In genomic region chr14:37594238-37594915, GRCh38 we compare ENCODE assay signal across 1 cellular context.
A peak's percentile ranks its signal among the peaks of the same experiment; 100 is the strongest.
TF ChIP-seq lines count a peak whose summit lies in the region.

No MANE protein-coding gene starts in this region.

TF ChIP-seq in HepG2, 621 proteins besides CTCF, POLR2A, EP300 and RAD21 (continued from another document and continues in another):
- TF ChIP-seq CENPT (CRISPR knock-in tag; IDR thresholded peaks at IDR 0.05; ENCODE audit: low read depth): no peak
- no peak for TF ChIP-seq CENPX (CRISPR knock-in tag; IDR thresholded peaks at IDR 0.05)
- peak; percentile 68 for TF ChIP-seq ARID5B (CRISPR knock-in tag; IDR thresholded peaks at IDR 0.05)
- TF ChIP-seq MYPOP (CRISPR knock-in tag; IDR thresholded peaks at IDR 0.05): peak; percentile 48
- TF ChIP-seq KDM5B (CRISPR knock-in tag; IDR thresholded peaks at IDR 0.05; ENCODE audit: borderline replicate concordance): peak; percentile 64; the same call in 1 of the 2 replicates
- TF ChIP-seq GRHL1 (CRISPR knock-in tag; conservative IDR thresholded peaks at IDR 0.05): no peak
- TF ChIP-seq CREM (IDR thresholded peaks at IDR 0.05): no peak; the same call in 1 of the 2 replicates
- no peak for TF ChIP-seq CREM (CRISPR knock-in tag; IDR thresholded peaks at IDR 0.05)
- TF ChIP-seq ZNF10 (CRISPR knock-in tag; IDR thresholded peaks at IDR 0.05; ENCODE audit: borderline replicate concordance, low read depth): no peak
- no peak for TF ChIP-seq DPF2 (CRISPR knock-in tag; IDR thresholded peaks at IDR 0.05; ENCODE audit: borderline replicate concordance, low read depth)
- TF ChIP-seq CC2D1A (CRISPR knock-in tag; IDR thresholded peaks at IDR 0.05): no peak
- TF ChIP-seq NFYB (CRISPR knock-in tag; IDR thresholded peaks at IDR 0.05): no peak
- no peak for TF ChIP-seq U2AF2 (IDR thresholded peaks at IDR 0.05; ENCODE audit: low read depth, low read length)
- TF ChIP-seq ZNF607 (CRISPR knock-in tag; IDR thresholded peaks at IDR 0.05; ENCODE audit: borderline replicate concordance): no peak; the same call in 1 of the 2 replicates
- no peak; the same call in 1 of the 2 replicates for TF ChIP-seq ZHX1 (CRISPR knock-in tag; IDR thresholded peaks at IDR 0.05; ENCODE audit: low read depth)
- TF ChIP-seq ZNF550 (CRISPR knock-in tag; IDR thresholded peaks at IDR 0.05; ENCODE audit: borderline replicate concordance): peak; percentile 78; the same call in 1 of the 2 replicates
- no peak for TF ChIP-seq DBP (CRISPR knock-in tag; IDR thresholded peaks at IDR 0.05; ENCODE audit: not compliant biosample characterization)
- TF ChIP-seq FOXK1 (CRISPR knock-in tag; IDR thresholded peaks at IDR 0.05; ENCODE audit: borderline replicate concordance, low read depth): peak; percentile 51; the same call in 1 of the 2 replicates
- no peak for TF ChIP-seq ZNF746 (CRISPR knock-in tag; IDR thresholded peaks at IDR 0.05)
- no peak; the same call in 1 of the 2 replicates for TF ChIP-seq SP5 (CRISPR knock-in tag; IDR thresholded peaks at IDR 0.05; ENCODE audit: borderline replicate concordance, low read depth)
- peak; percentile 55 for TF ChIP-seq ZNF687 (CRISPR knock-in tag; IDR thresholded peaks at IDR 0.05)
- no peak; the same call in 1 of the 2 replicates for TF ChIP-seq ZBTB43 (CRISPR knock-in tag; conservative IDR thresholded peaks at IDR 0.05)
- TF ChIP-seq MYNN (CRISPR knock-in tag; IDR thresholded peaks at IDR 0.05; ENCODE audit: low read depth): no peak
- TF ChIP-seq MZF1 (CRISPR knock-in tag; IDR thresholded peaks at IDR 0.05; ENCODE audit: borderline replicate concordance): peak; percentile 16; the same call in 1 of the 2 replicates
- TF ChIP-seq ZNF136 (CRISPR knock-in tag; IDR thresholded peaks at IDR 0.05; ENCODE audit: low read depth): no peak
- no peak for TF ChIP-seq ZNF160 (CRISPR knock-in tag; IDR thresholded peaks at IDR 0.05)
- TF ChIP-seq ZBTB14 (CRISPR knock-in tag; IDR thresholded peaks at IDR 0.05): peak; percentile 41; the same call in 1 of the 2 replicates
- peak; percentile 90 for TF ChIP-seq KDM2A (CRISPR knock-in tag; IDR thresholded peaks at IDR 0.05; ENCODE audit: borderline replicate concordance, low read depth)
- peak; percentile 91; the same call in 1 of the 2 replicates for TF ChIP-seq ZNF790 (CRISPR knock-in tag; IDR thresholded peaks at IDR 0.05; ENCODE audit: borderline replicate concordance)
- TF ChIP-seq SRSF1 (optimal IDR thresholded peaks at IDR 0.05; ENCODE audit: low read depth, low read length): peak; percentile 25
- TF ChIP-seq BHLHE40 (IDR thresholded peaks at IDR 0.05; ENCODE audit: low read length): peak; percentile 77
- TF ChIP-seq NR2F1 (CRISPR knock-in tag; IDR thresholded peaks at IDR 0.05): peak in 1 of 2 experiments; percentile 43; a peak in 1 of 4 replicates
- peak; percentile 63 for TF ChIP-seq ZNF281 (CRISPR knock-in tag; IDR thresholded peaks at IDR 0.05; ENCODE audit: borderline replicate concordance)
- TF ChIP-seq ZNF3 (CRISPR knock-in tag; IDR thresholded peaks at IDR 0.05): no peak; the same call in 1 of the 2 replicates
